Comparison of ENCODE assay signal across 1 cellular context in genomic region chr19:11338164-11338563, GRCh38.
TF ChIP-seq lines count a peak whose summit lies in the region.

No MANE protein-coding gene starts in this region.

TF ChIP-seq in HepG2, 621 proteins besides CTCF, POLR2A, EP300 and RAD21:
- TF ChIP-seq, protein P1, sequence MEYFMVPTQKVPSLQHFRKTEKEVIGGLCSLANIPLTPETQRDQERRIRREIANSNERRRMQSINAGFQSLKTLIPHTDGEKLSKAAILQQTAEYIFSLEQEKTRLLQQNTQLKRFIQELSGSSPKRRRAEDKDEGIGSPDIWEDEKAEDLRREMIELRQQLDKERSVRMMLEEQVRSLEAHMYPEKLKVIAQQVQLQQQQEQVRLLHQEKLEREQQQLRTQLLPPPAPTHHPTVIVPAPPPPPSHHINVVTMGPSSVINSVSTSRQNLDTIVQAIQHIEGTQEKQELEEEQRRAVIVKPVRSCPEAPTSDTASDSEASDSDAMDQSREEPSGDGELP (IDR thresholded peaks at IDR 0.05; ENCODE audit: borderline replicate concordance, low read depth), result peak; percentile 56; the same call in 1 of the 2 replicates
- TF ChIP-seq, protein P2, sequence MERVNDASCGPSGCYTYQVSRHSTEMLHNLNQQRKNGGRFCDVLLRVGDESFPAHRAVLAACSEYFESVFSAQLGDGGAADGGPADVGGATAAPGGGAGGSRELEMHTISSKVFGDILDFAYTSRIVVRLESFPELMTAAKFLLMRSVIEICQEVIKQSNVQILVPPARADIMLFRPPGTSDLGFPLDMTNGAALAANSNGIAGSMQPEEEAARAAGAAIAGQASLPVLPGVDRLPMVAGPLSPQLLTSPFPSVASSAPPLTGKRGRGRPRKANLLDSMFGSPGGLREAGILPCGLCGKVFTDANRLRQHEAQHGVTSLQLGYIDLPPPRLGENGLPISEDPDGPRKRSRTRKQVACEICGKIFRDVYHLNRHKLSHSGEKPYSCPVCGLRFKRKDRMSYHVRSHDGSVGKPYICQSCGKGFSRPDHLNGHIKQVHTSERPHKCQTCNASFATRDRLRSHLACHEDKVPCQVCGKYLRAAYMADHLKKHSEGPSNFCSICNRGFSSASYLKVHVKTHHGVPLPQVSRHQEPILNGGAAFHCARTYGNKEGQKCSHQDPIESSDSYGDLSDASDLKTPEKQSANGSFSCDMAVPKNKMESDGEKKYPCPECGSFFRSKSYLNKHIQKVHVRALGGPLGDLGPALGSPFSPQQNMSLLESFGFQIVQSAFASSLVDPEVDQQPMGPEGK (CRISPR knock-in tag; IDR thresholded peaks at IDR 0.05), result 0 out of 2 replicates have a peak, but pooled peaks have one; percentile 52
- no peak for TF ChIP-seq CREB3 (CRISPR knock-in tag; IDR thresholded peaks at IDR 0.05)
- TF ChIP-seq TBX2 (CRISPR knock-in tag; IDR thresholded peaks at IDR 0.05; ENCODE audit: borderline replicate concordance), result peak; percentile 35; the same call in 1 of the 2 replicates
- 0 out of 2 replicates have a peak, but pooled peaks have one; percentile 24 for TF ChIP-seq PAXIP1 (CRISPR knock-in tag; conservative IDR thresholded peaks at IDR 0.05)
- no peak; the same call in 1 of the 2 replicates for TF ChIP-seq RXRA (CRISPR knock-in tag; IDR thresholded peaks at IDR 0.05)
- TF ChIP-seq ZNF891 (CRISPR knock-in tag; IDR thresholded peaks at IDR 0.05), result no peak
- 0 out of 2 replicates have a peak, but pooled peaks have one; percentile 9 for TF ChIP-seq RARA (CRISPR knock-in tag; IDR thresholded peaks at IDR 0.05)
- no peak for TF ChIP-seq ZSCAN30 (CRISPR knock-in tag; IDR thresholded peaks at IDR 0.05)
- TF ChIP-seq HNF4A (CRISPR knock-in tag; IDR thresholded peaks at IDR 0.05), result peak; percentile 45; the same call in 1 of the 2 replicates
- peak; percentile 76; the same call in 1 of the 2 replicates for TF ChIP-seq ZBTB7A (CRISPR knock-in tag; IDR thresholded peaks at IDR 0.05)
- peak; percentile 31; the same call in 1 of the 2 replicates for TF ChIP-seq HNF4G (IDR thresholded peaks at IDR 0.05; ENCODE audit: borderline replicate concordance, low read depth, low read length)
- no peak for TF ChIP-seq HNF4G (CRISPR knock-in tag; IDR thresholded peaks at IDR 0.05; ENCODE audit: borderline replicate concordance, low read depth)
- no peak for TF ChIP-seq ATM (IDR thresholded peaks at IDR 0.05; ENCODE audit: borderline replicate concordance)
